Comparison of ENCODE assay signal across 21 cellular contexts in genomic region chr13:83937579-83937978, GRCh38. TPM values are rescaled to one million over a fixed set of nuclear protein-coding genes. Genes with fewer than 3 reads are reported as not detected.
DNase-seq lines count a peak whose midpoint lies in the region; FAIRE-seq and TF ChIP-seq lines count a peak whose summit lies in the region.
"Had no signal": no experiment of that assay in that cellular context is flagged by ENCODE, and none has a peak within 500 bp of the region (broad histone marks: within the 10 kb centered on the region; RNA-seq: fewer than 3 reads in every experiment).

No MANE protein-coding gene starts in this region.

- H3K27ac ChIP-seq in H9 (ENCODE audit: insufficient read length, low read depth, low read length) (no peak overlapping the region), HUES64 (ENCODE audit: low read depth, low read length) (peak overlapping the region; percentile 67)
- H3K27ac ChIP-seq: A549 had no signal

- TF ChIP-seq CTCF in H9 (conservative IDR thresholded peaks at IDR 0.05): no peak

- H3K9ac ChIP-seq in H9 (ENCODE audit: extremely low read depth, insufficient read length, low read length) (no peak overlapping the region), HUES64 (ENCODE audit: low read depth, low read length) (no peak overlapping the region)

- H3K4me2 ChIP-seq in H9 (ENCODE audit: insufficient read depth, insufficient read length, low read length): no peak overlapping the region
- H3K4me2 ChIP-seq: A549 had no signal

- H3K4ac ChIP-seq in H9 (ENCODE audit: low read depth, low read length): no peak overlapping the region

- H2AFZ ChIP-seq in H9 (ENCODE audit: low read length): no peak overlapping the region

- no peak overlapping the region for H2AK5ac ChIP-seq in H9 (ENCODE audit: insufficient read length, low read length)

- H4K91ac ChIP-seq in H9 (ENCODE audit: insufficient read length, low read depth, low read length): no peak overlapping the region

- H3K4me1 Mint-ChIP-seq in H9: peaks cover 34 to 37% of the 10 kb centered on the region in 2 experiments
- H3K4me1 Mint-ChIP-seq in activated T-helper 1 cell treated with anti-CD3 and anti-CD28 coated beads, Interleukin-12 subunit alpha, Interleukin-12 subunit beta, Interleukin-2, Interleukin-4 antibody, amounts not matched to agents 30 ng/mL and 10 ng/mL and 1 ng/mL, durations not matched to agents 14 hours and 24 hours and 36 hours (ENCODE audit: low read depth): no peaks in the 10 kb centered on the region
- H3K4me1 Mint-ChIP-seq: CD4-positive, alpha-beta memory T cell had no signal

- no peak overlapping the region for H2BK120ac ChIP-seq in H9 (ENCODE audit: low read depth, low read length, poor library complexity, severe bottlenecking)

- no peak overlapping the region for H2BK5ac ChIP-seq in H9 (ENCODE audit: insufficient read length, low read length)

- H3K23ac ChIP-seq in H9 (ENCODE audit: insufficient read length, low read depth, low read length): no peak overlapping the region

- peak overlapping the region; percentile 81 to 98 (median 96) for H3K27ac Mint-ChIP-seq in H9
- H3K27ac Mint-ChIP-seq in activated T-helper 1 cell treated with anti-CD3 and anti-CD28 coated beads, Interleukin-12 subunit alpha, Interleukin-12 subunit beta, Interleukin-2, Interleukin-4 antibody, amounts not matched to agents 30 ng/mL and 10 ng/mL and 1 ng/mL, durations not matched to agents 14 hours and 24 hours and 36 hours: no peak overlapping the region
- H3K27ac Mint-ChIP-seq: CD4-positive, alpha-beta memory T cell had no signal

- peak; percentile 58 for FAIRE-seq in endometrium (lab: Jason Lieb, UNC)
- FAIRE-seq: A549, D721Med, GM12878 had no signal

- no peaks in the 10 kb centered on the region for H4K20me1 ChIP-seq in H9 (ENCODE audit: control insufficient read depth, insufficient read depth, insufficient read length)

- H3K4me1 ChIP-seq in H9 (ENCODE audit: insufficient read depth, low read length): peaks cover 2% of the 10 kb centered on the region; the same call in 1 of the 2 replicates
- H3K4me1 ChIP-seq in HUES64 (ENCODE audit: insufficient read depth, low read length): peaks cover 21% of the 10 kb centered on the region
- H3K4me1 ChIP-seq: A549 had no signal

- no peak overlapping the region for H2BK15ac ChIP-seq in H9 (ENCODE audit: low read depth, low read length)

- intact Hi-C loops in activated T-helper 1 cell treated with anti-CD3 and anti-CD28 coated beads, Interleukin-12 subunit alpha, Interleukin-12 subunit beta, Interleukin-2, Interleukin-4 antibody, amounts not matched to agents 30 ng/mL and 10 ng/mL and 1 ng/mL, durations not matched to agents 14 hours and 24 hours and 36 hours (cut with micrococcal nuclease): no loop called here

- no peak overlapping the region for H4K5ac ChIP-seq in H9 (ENCODE audit: insufficient read length, low read depth, low read length)

- H3K18ac ChIP-seq in H9 (ENCODE audit: insufficient read length, low read depth, low read length): no peak overlapping the region

- H3K36me3 ChIP-seq in HUES64 (ENCODE audit: insufficient read depth, low read length): peaks cover 7% of the 10 kb centered on the region; the same call in 1 of the 2 replicates

- H3K14ac ChIP-seq in H9 (ENCODE audit: insufficient read depth, low read length): no peak overlapping the region

- H3K4me3 ChIP-seq in HUES64 (ENCODE audit: low read length): no peak overlapping the region
- H3K4me3 ChIP-seq: A549, GM12878 had no signal

- H3K79me1 ChIP-seq in H9 (ENCODE audit: insufficient read depth, low read depth, low read length, poor library complexity, severe bottlenecking): no peaks in the 10 kb centered on the region

- no peak for DNase-seq in H9
- no peak for DNase-seq in stimulated activated CD8-positive, alpha-beta memory T cell treated with anti-CD3 and anti-CD28 coated beads, Interleukin-4, amount 100 ng/mL, for 48 hours
- no peak for DNase-seq in AG08396 (ENCODE audit: low spot score)
- no peak for DNase-seq in NCI-H1048 (lab: John Stamatoyannopoulos, UW)
- DNase-seq in activated T-helper 1 cell treated with anti-CD3 and anti-CD28 coated beads, Interleukin-12 subunit alpha, Interleukin-12 subunit beta, Interleukin-2, Interleukin-4 antibody, amounts not matched to agents 30 ng/mL and 10 ng/mL and 1 ng/mL, durations not matched to agents 14 hours and 24 hours and 36 hours (ENCODE audit: low spot score): no peak
- DNase-seq: 8988T; ACHN; C1 segment of cervical spinal cord; Caco-2; CD4-positive, alpha-beta memory T cell; DMS 273 treated with DMSO at 0.1 percent for 48 hours; DMS79; EL; GDM1; GOT3; H7 had no signal

- H2BK12ac ChIP-seq in H9 (ENCODE audit: insufficient read length, low read depth, low read length): no peak overlapping the region

- H3K56ac ChIP-seq in H9 (ENCODE audit: insufficient read length, low read depth, low read length): no peak overlapping the region

- H3K9me3 Mint-ChIP-seq in H9: peaks cover 19 to 28% of the 10 kb centered on the region in 2 experiments
- H3K9me3 Mint-ChIP-seq in activated T-helper 1 cell treated with anti-CD3 and anti-CD28 coated beads, Interleukin-12 subunit alpha, Interleukin-12 subunit beta, Interleukin-2, Interleukin-4 antibody, amounts not matched to agents 30 ng/mL and 10 ng/mL and 1 ng/mL, durations not matched to agents 14 hours and 24 hours and 36 hours: peaks cover 4% of the 10 kb centered on the region

- no peaks in the 10 kb centered on the region for H3K23me2 ChIP-seq in H9 (ENCODE audit: insufficient read length, low read depth, low read length, poor library complexity, severe bottlenecking)

- H3K27me3 Mint-ChIP-seq in H9 (ENCODE audit: low read depth): no peaks in the 10 kb centered on the region
- no peaks in the 10 kb centered on the region for H3K27me3 Mint-ChIP-seq in activated T-helper 1 cell treated with anti-CD3 and anti-CD28 coated beads, Interleukin-12 subunit alpha, Interleukin-12 subunit beta, Interleukin-2, Interleukin-4 antibody, amounts not matched to agents 30 ng/mL and 10 ng/mL and 1 ng/mL, durations not matched to agents 14 hours and 24 hours and 36 hours (ENCODE audit: insufficient read depth)
- H3K27me3 Mint-ChIP-seq: CD4-positive, alpha-beta memory T cell had no signal

- H3K9me3 ChIP-seq in H9 (ENCODE audit: control insufficient read depth, low read depth, low read length) (peaks cover 7% of the 10 kb centered on the region), HUES64 (ENCODE audit: insufficient read depth, low read depth, low read length) (peaks cover 13% of the 10 kb centered on the region)
- H3K9me3 ChIP-seq: A549, Caco-2 had no signal

- no peaks in the 10 kb centered on the region for H3K27me3 ChIP-seq in H9 (ENCODE audit: insufficient read depth, low read length)
- no peaks in the 10 kb centered on the region for H3K27me3 ChIP-seq in HUES64 (ENCODE audit: insufficient read depth, low read length)

- peaks cover 23 to 38% (median 23%) of the 10 kb centered on the region in 3 experiments for H3K36me3 Mint-ChIP-seq in H9 (ENCODE audit: insufficient read depth in 1 of 3, low read depth in 3 of 3)
- no peaks in the 10 kb centered on the region for H3K36me3 Mint-ChIP-seq in activated T-helper 1 cell treated with anti-CD3 and anti-CD28 coated beads, Interleukin-12 subunit alpha, Interleukin-12 subunit beta, Interleukin-2, Interleukin-4 antibody, amounts not matched to agents 30 ng/mL and 10 ng/mL and 1 ng/mL, durations not matched to agents 14 hours and 24 hours and 36 hours (ENCODE audit: low read depth)
- H3K36me3 Mint-ChIP-seq: CD4-positive, alpha-beta memory T cell had no signal

- no peaks in the 10 kb centered on the region for H3K79me2 ChIP-seq in H9 (ENCODE audit: insufficient read depth, low read length)

- H3T11ph ChIP-seq in H9 (ENCODE audit: low read length): no peak overlapping the region

- no CpG with 5 or more reads among the region's 1 CpG for WGBS in H9 (ENCODE audit: extremely low coverage, insufficient read length, low lambda C conversion rate)
- WGBS in HUES64: no CpG with 5 or more reads among the region's 1 CpG

- H2BK20ac ChIP-seq in H9 (ENCODE audit: low read depth, low read length, poor library complexity, severe bottlenecking): no peak overlapping the region

- no peak overlapping the region for H3K4me3 Mint-ChIP-seq in H9
- H3K4me3 Mint-ChIP-seq in activated T-helper 1 cell treated with anti-CD3 and anti-CD28 coated beads, Interleukin-12 subunit alpha, Interleukin-12 subunit beta, Interleukin-2, Interleukin-4 antibody, amounts not matched to agents 30 ng/mL and 10 ng/mL and 1 ng/mL, durations not matched to agents 14 hours and 24 hours and 36 hours: no peak overlapping the region
- H3K4me3 Mint-ChIP-seq: CD4-positive, alpha-beta memory T cell had no signal

- H4K8ac ChIP-seq in H9 (replicated peaks; ENCODE audit: insufficient read length, low read depth, low read length): no peak overlapping the region

RNA-seq across cellular contexts. Expression of gene SLITRK1, which starts 55.3 kb away (rescaled TPM):
- 0.20 and 0.24 TPM in 2 replicates for total RNA-seq in H9 (2021)
- polyA plus RNA-seq in HUES64 (2013, experiment 1 of 2): 0.65 TPM
- polyA plus RNA-seq in HUES64 (2013, experiment 2 of 2): 0.89 TPM
- total RNA-seq in activated T-helper 1 cell treated with anti-CD3 and anti-CD28 coated beads, Interleukin-12 subunit alpha, Interleukin-12 subunit beta, Interleukin-2, Interleukin-4 antibody, amounts not matched to agents 30 ng/mL and 10 ng/mL and 1 ng/mL, durations not matched to agents 14 hours and 24 hours and 36 hours: not detected in 2 replicates
- total RNA-seq: Caco-2; CD4-positive, alpha-beta memory T cell had no signal
- polyA plus RNA-seq: A549; CD4-positive, alpha-beta memory T cell had no signal
